In the genomic region with DNA sequence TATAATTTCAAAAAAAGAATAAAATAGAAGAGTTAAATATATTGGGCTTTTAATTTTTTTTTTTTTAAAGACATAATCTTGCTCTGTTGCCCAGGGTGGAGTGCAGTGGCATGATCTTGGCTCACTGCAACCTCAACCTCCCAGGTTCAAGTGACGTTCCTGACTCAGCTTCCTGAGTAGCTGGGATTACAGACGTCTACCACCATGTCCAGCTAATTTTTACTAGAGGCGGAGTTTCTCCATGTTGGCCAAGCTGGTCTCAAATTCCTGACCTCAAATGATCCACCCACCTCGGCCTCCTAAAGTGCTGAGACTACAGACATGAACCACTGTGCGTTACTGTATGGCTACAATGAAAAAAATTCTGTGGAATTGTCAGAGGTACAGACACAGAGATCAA, we compare ENCODE assay signal across 21 cellular contexts.
DNase-seq lines count a peak whose midpoint lies in the region; FAIRE-seq and TF ChIP-seq lines count a peak whose summit lies in the region.
"Had no signal": no experiment of that assay in that cellular context is flagged by ENCODE, and none has a peak within 500 bp of the region (broad histone marks: within the 10 kb centered on the region; RNA-seq: fewer than 3 reads in every experiment).

No MANE protein-coding gene starts in this region.

- H3K27me3 ChIP-seq in astrocyte (ENCODE audit: insufficient read depth, low read length) = no peaks in the 10 kb centered on the region
- H3K27me3 ChIP-seq: BLaER1 treated with 17β-estradiol and CSF1 and Interleukin-3, amounts not matched to agents 10 nM and 100 nM had no signal

- no peaks in the 10 kb centered on the region for H3K27me3 Mint-ChIP-seq in astrocyte (ENCODE audit: low read depth, unreplicated experiment)
- H3K27me3 Mint-ChIP-seq: IgD-negative memory B cell had no signal

- H4K20me1 ChIP-seq in astrocyte (ENCODE audit: insufficient read depth, low read length) = no peaks in the 10 kb centered on the region
- H4K20me1 ChIP-seq: BLaER1 treated with 17β-estradiol and CSF1 and Interleukin-3, amounts not matched to agents 10 nM and 100 nM had no signal

- peaks cover 5% of the 10 kb centered on the region for H3K4me1 Mint-ChIP-seq in astrocyte (ENCODE audit: low read depth, unreplicated experiment)
- H3K4me1 Mint-ChIP-seq: IgD-negative memory B cell had no signal

- H3K27ac ChIP-seq in astrocyte (ENCODE audit: low read depth, low read length) = no peak overlapping the region
- H3K27ac ChIP-seq: BLaER1 treated with 17β-estradiol and CSF1 and Interleukin-3, amounts not matched to agents 10 nM and 100 nM had no signal

- H3K9me3 ChIP-seq in astrocyte (ENCODE audit: insufficient read depth, low read depth, low read length) = no peaks in the 10 kb centered on the region
- H3K9me3 ChIP-seq: BLaER1 treated with 17β-estradiol and CSF1 and Interleukin-3, amounts not matched to agents 10 nM and 100 nM had no signal

- no peak for FAIRE-seq in astrocyte (lab: Jason Lieb, UNC)
- FAIRE-seq: GM12892, GM18507 had no signal

- DNase-seq in ELR (ENCODE audit: low read depth) = peak; percentile 58
- DNase-seq in M059J (ENCODE audit: low read depth) = peak; percentile 84
- no peak for DNase-seq in astrocyte (ENCODE audit: low read depth)
- DNase-seq in iris pigment epithelial cell (ENCODE audit: low read depth) = peak; percentile 48
- no peak for DNase-seq in NCI-H187 treated with DMSO at 0.1 percent for 48 hours (lab: John Stamatoyannopoulos, UW)
- DNase-seq in stimulated activated CD4-positive, alpha-beta T cell treated with anti-CD3 and anti-CD28 coated beads, Interleukin-2, amount 100 ng/mL, for 24 hours = no peak
- DNase-seq in iPS-NIHi11 (ENCODE audit: low spot score) = no peak
- no peak for DNase-seq in NCI-H345 treated with DMSO at 0.1 percent for 48 hours (lab: John Stamatoyannopoulos, UW; ENCODE audit: unreplicated experiment)
- DNase-seq: Calu3; CD8-positive, alpha-beta T cell; DMS53; GOT3; Kasumi-1; NCI-H1694 treated with DMSO at 0.1 percent for 48 hours; NCI-H2107; NCI-H2227 treated with DMSO at 0.1 percent for 48 hours; NCI-H524 treated with DMSO at 0.1 percent for 48 hours had no signal

- no peak overlapping the region for H3K4me3 ChIP-seq in astrocyte (ENCODE audit: insufficient read depth, low read depth, low read length)
- H3K4me3 ChIP-seq: BLaER1 treated with 17β-estradiol and CSF1 and Interleukin-3, amounts not matched to agents 10 nM and 100 nM had no signal

- H3K9me3 Mint-ChIP-seq in astrocyte (ENCODE audit: unreplicated experiment) = no peaks in the 10 kb centered on the region

- H3K36me3 Mint-ChIP-seq in astrocyte (ENCODE audit: low read depth, unreplicated experiment) = no peaks in the 10 kb centered on the region
- H3K36me3 Mint-ChIP-seq: CD8-positive, alpha-beta T cell; IgD-negative memory B cell had no signal

- H3K4me2 ChIP-seq in astrocyte (ENCODE audit: low read length) = no peak overlapping the region
- H3K4me2 ChIP-seq: BLaER1 treated with 17β-estradiol and CSF1 and Interleukin-3, amounts not matched to agents 10 nM and 100 nM had no signal

- H3K4me3 Mint-ChIP-seq in astrocyte (ENCODE audit: unreplicated experiment) = no peak overlapping the region
- H3K4me3 Mint-ChIP-seq: CD8-positive, alpha-beta T cell; IgD-negative memory B cell had no signal

- no peaks in the 10 kb centered on the region for H3K79me2 ChIP-seq in astrocyte (ENCODE audit: insufficient read depth, low read length)

- H3K9ac ChIP-seq in astrocyte (ENCODE audit: low read length) = no peak overlapping the region
- H3K9ac ChIP-seq: BLaER1 treated with 17β-estradiol and CSF1 and Interleukin-3, amounts not matched to agents 10 nM and 100 nM had no signal

- peak overlapping the region; percentile 18 for H2AFZ ChIP-seq in astrocyte (ENCODE audit: low read depth, low read length)

- TF ChIP-seq CTCF in astrocyte (IDR thresholded peaks at IDR 0.05; ENCODE audit: insufficient read depth, low read depth, low read length) = no peak

- H3K36me3 ChIP-seq in astrocyte (ENCODE audit: insufficient read depth, low read length) = no peaks in the 10 kb centered on the region
- H3K36me3 ChIP-seq: BLaER1 treated with 17β-estradiol and CSF1 and Interleukin-3, amounts not matched to agents 10 nM and 100 nM had no signal

- H3K4me1 ChIP-seq in astrocyte (ENCODE audit: insufficient read depth, low read length) = no peaks in the 10 kb centered on the region

- no peak overlapping the region for H3K27ac Mint-ChIP-seq in astrocyte (ENCODE audit: unreplicated experiment)
- H3K27ac Mint-ChIP-seq: CD8-positive, alpha-beta T cell; IgD-negative memory B cell had no signal

Comparison
In these comparisons a context has a peak if more than half of its experiments do, and no peak if none do; other contexts are left out.
1. DNase-seq: peak in ELR (single experiment), M059J (single experiment) and iris pigment epithelial cell (single experiment); none in astrocyte (single experiment), NCI-H187 treated with DMSO at 0.1 percent for 48 hours (single experiment), stimulated activated CD4-positive, alpha-beta T cell treated with anti-CD3 and anti-CD28 coated beads, Interleukin-2, amount 100 ng/mL, for 24 hours (0 of 2), iPS-NIHi11 (single experiment) and NCI-H345 treated with DMSO at 0.1 percent for 48 hours (single experiment).